In the genomic region with DNA sequence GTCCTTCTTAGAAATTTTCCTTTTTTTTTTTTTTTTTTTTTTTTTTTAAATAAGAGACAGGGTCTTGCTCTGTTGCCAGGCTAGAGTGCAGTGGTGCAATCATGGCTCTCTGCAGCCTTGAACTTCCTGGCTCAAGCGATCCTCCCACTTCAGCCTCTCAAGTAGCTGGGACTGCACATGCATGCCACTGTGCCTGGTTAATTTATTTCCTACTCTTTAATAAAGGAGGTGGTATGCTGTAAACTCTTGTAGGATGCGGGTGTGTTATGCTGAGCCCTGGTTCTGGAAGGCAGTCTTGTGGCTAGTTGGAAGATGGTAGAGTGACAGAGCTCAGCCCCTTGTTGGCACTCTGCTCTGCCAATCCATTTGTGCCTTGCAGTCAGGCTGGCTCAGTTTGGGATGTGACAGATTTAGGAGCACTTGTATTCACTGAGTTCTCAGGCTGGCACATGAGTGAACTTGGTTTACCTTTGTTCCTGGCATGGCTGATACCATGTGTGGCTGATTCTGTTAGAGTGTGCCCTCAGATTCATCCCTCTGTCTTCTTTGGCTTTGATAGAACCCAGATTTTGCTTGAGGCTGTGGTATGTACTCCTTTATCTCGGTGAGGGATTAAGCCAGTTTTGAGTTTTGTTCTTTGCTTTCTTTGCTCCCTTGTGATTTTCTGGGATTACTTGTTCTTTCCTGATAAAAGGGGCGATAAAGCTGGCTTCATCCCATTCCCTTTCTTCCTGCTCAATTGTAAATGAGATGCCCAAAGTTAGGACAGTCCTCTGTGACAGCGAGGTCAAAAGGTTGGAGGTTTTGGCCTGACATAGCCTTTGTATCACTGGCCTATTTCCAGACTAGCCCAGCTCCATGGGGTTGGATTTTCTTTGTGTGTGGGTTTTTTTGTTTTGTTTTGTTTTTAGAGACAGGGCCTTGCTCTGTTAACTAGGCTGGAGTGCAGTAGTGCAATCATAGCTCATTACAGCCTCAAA, we compare ENCODE assay signal across 8 cellular contexts.
DNase-seq lines count a peak whose midpoint lies in the region; ATAC-seq and TF ChIP-seq lines count a peak whose summit lies in the region.
"Not testable (repeated sequence)": the region's sequence is repeated elsewhere in the genome, so short reads cannot be mapped to it uniquely, and the experiment has no call there.

No MANE protein-coding gene starts in this region.

- H3K36me3 Mint-ChIP-seq in naive B cell; stimulated activated naive B cell treated with anti-CD40 and anti-IgM and Interleukin-4, amounts not matched to agents 10 μg/mL and 1 μg/mL and 100 μg/mL, for 72 hours: not testable (repeated sequence)

- H3K27ac ChIP-seq in Karpas-422 (ENCODE audit: low read length) (peak overlapping the region; percentile 88), OCI-LY7 (ENCODE audit: low read depth, low read length, poor library complexity, severe bottlenecking) (peak overlapping the region; percentile 85), left ventricle myocardium inferior (replicated peaks) (peak overlapping the region; percentile 54)
- H3K27ac ChIP-seq in liver (ENCODE audit: low read depth in 1 of 2, low read length in 2 of 2): not testable (repeated sequence)

- POLR2A ChIA-PET in OCI-LY7 (lab: Charles Lee): not testable (repeated sequence)

- H3K4me2 ChIP-seq in Karpas-422 (ENCODE audit: low read depth, low read length, poor library complexity, severe bottlenecking): not testable (repeated sequence)
- 0 out of 2 replicates have a peak overlapping the region, but pooled peaks have one; percentile 36 for H3K4me2 ChIP-seq in OCI-LY7 (ENCODE audit: low read length)

- H3K4me3 ChIP-seq in Karpas-422 (ENCODE audit: low read length); OCI-LY7 (ENCODE audit: low read depth, low read length, poor library complexity, severe bottlenecking); adipocyte (ENCODE audit: low read length); left ventricle myocardium inferior; liver (ENCODE audit: low read depth in 1 of 3, low read length in 3 of 3): not testable (repeated sequence)

- peaks cover 20 to 57% (median 30%) of the 10 kb centered on the region in 3 donors for H3K4me1 Mint-ChIP-seq in naive B cell
- H3K4me1 Mint-ChIP-seq in stimulated activated naive B cell treated with anti-CD40 and anti-IgM and Interleukin-4, amounts not matched to agents 10 μg/mL and 1 μg/mL and 100 μg/mL, for 72 hours: peaks cover 18 to 36% of the 10 kb centered on the region in 2 donors

- 0 out of 2 replicates have a peak overlapping the region, but pooled peaks have one; percentile 27 for H3K9ac ChIP-seq in Karpas-422 (ENCODE audit: low read length)
- not testable (repeated sequence) for H3K9ac ChIP-seq in adipocyte (ENCODE audit: low read length); liver (ENCODE audit: low read depth in 1 of 2, low read length in 2 of 2)

- not testable (repeated sequence) for H3K9me2 ChIP-seq in Karpas-422 (replicated peaks; ENCODE audit: insufficient read depth, low read length); OCI-LY7 (ENCODE audit: insufficient read depth, low read length)

- not testable (repeated sequence) for TF ChIP-seq CTCF in OCI-LY7 (conservative IDR thresholded peaks at IDR 0.05; ENCODE audit: low read length); left ventricle myocardium inferior (IDR thresholded peaks at IDR 0.05; ENCODE audit: borderline replicate concordance); liver (IDR thresholded peaks at IDR 0.05; ENCODE audit: low read depth, low read length, missing input control)

- peak; percentile 85 for ATAC-seq in Right ventricle myocardium inferior
- not testable (repeated sequence) for ATAC-seq in naive B cell (ENCODE audit: low read depth in 2 of 2); stimulated activated naive B cell treated with anti-CD40 and anti-IgM and Interleukin-4, amounts not matched to agents 10 μg/mL and 1 μg/mL and 100 μg/mL, for 72 hours (replicated peaks)

- intact Hi-C loops in OCI-LY7 (cut with micrococcal nuclease; ENCODE audit: unreplicated experiment); Right ventricle myocardium inferior (cut with DNase I); left ventricle myocardium inferior (cut with micrococcal nuclease): not testable (repeated sequence)

- H3K9me3 Mint-ChIP-seq in naive B cell; stimulated activated naive B cell treated with anti-CD40 and anti-IgM and Interleukin-4, amounts not matched to agents 10 μg/mL and 1 μg/mL and 100 μg/mL, for 72 hours: not testable (repeated sequence)

- H3K27me3 Mint-ChIP-seq in naive B cell; stimulated activated naive B cell treated with anti-CD40 and anti-IgM and Interleukin-4, amounts not matched to agents 10 μg/mL and 1 μg/mL and 100 μg/mL, for 72 hours: not testable (repeated sequence)

- H3K4me1 ChIP-seq in Karpas-422 (ENCODE audit: low read length) (peaks cover 23% of the 10 kb centered on the region), OCI-LY7 (ENCODE audit: insufficient read depth, low read length, poor library complexity, severe bottlenecking) (peaks cover 47% of the 10 kb centered on the region)
- H3K4me1 ChIP-seq in adipocyte (ENCODE audit: control insufficient read depth, insufficient read depth, low read length); left ventricle myocardium inferior; liver (ENCODE audit: control insufficient read depth in 4 of 4, insufficient read depth in 4 of 4, low read length in 3 of 4): not testable (repeated sequence)

- WGBS in liver: 80% methylated on average over 4 of the region's 5 CpGs

- not testable (repeated sequence) for H3K79me2 ChIP-seq in Karpas-422 (ENCODE audit: low read length); OCI-LY7 (ENCODE audit: insufficient read depth, low read depth, low read length)

- not testable (repeated sequence) for H3K9me3 ChIP-seq in Karpas-422 (ENCODE audit: low read length); OCI-LY7 (ENCODE audit: low read length); adipocyte (ENCODE audit: control insufficient read depth, low read length); left ventricle myocardium inferior (replicated peaks); liver (ENCODE audit: control insufficient read depth in 4 of 4, low read length in 3 of 4)

- DNase-seq in Karpas-422 (peak; percentile 40), adipocyte (ENCODE audit: low read depth) (peak; percentile 1)
- not testable (repeated sequence) for DNase-seq in OCI-LY7 (ENCODE audit: low spot score); Right ventricle myocardium inferior (ENCODE audit: missing footprints); left ventricle myocardium inferior; naive B cell; stimulated activated naive B cell treated with anti-CD40 and anti-IgM and Interleukin-4, amounts not matched to agents 10 μg/mL and 1 μg/mL and 100 μg/mL, for 72 hours

- not testable (repeated sequence) for H4K20me1 ChIP-seq in Karpas-422 (ENCODE audit: insufficient read depth, low read depth, low read length); OCI-LY7 (ENCODE audit: insufficient read depth, low read length)

- H3K27ac Mint-ChIP-seq in naive B cell: peak overlapping the region; percentile 41 to 95 (median 72)
- H3K27ac Mint-ChIP-seq in stimulated activated naive B cell treated with anti-CD40 and anti-IgM and Interleukin-4, amounts not matched to agents 10 μg/mL and 1 μg/mL and 100 μg/mL, for 72 hours: peak overlapping the region; percentile 25

- not testable (repeated sequence) for H3K27me3 ChIP-seq in Karpas-422 (ENCODE audit: low read length); adipocyte (replicated peaks; ENCODE audit: control insufficient read depth, insufficient read depth, low read length); left ventricle myocardium inferior (ENCODE audit: low read depth); liver (ENCODE audit: control insufficient read depth in 4 of 4, insufficient read depth in 4 of 4, low read length in 3 of 4)

- not testable (repeated sequence) for H2AFZ ChIP-seq in Karpas-422 (ENCODE audit: low read length); OCI-LY7 (ENCODE audit: low read length)

- not testable (repeated sequence) for H3K36me3 ChIP-seq in Karpas-422 (ENCODE audit: insufficient read depth, low read length); OCI-LY7 (ENCODE audit: insufficient read depth, low read length); adipocyte (ENCODE audit: control insufficient read depth, insufficient read depth, low read length, severe bottlenecking); left ventricle myocardium inferior; liver (ENCODE audit: control insufficient read depth in 4 of 4, insufficient read depth in 3 of 4, low read depth in 1 of 4, low read length in 3 of 4)

- H3K4me3 Mint-ChIP-seq in naive B cell: peak overlapping the region in 6 of 8 donors; percentile 35 to 70 (median 65)
- H3K4me3 Mint-ChIP-seq in stimulated activated naive B cell treated with anti-CD40 and anti-IgM and Interleukin-4, amounts not matched to agents 10 μg/mL and 1 μg/mL and 100 μg/mL, for 72 hours: not testable (repeated sequence)

- CTCF ChIA-PET in OCI-LY7 (lab: Charles Lee; ENCODE audit: unreplicated experiment): not testable (repeated sequence)

- BruUV-seq in OCI-LY7 (replicated peaks; lab: Mats Ljungman, UMichigan): not testable (repeated sequence)

- not testable (repeated sequence) for TF ChIP-seq RAD21 in liver (IDR thresholded peaks at IDR 0.05)

TF ChIP-seq in liver, 16 proteins besides CTCF, POLR2A, EP300 and RAD21:
- peak; percentile 5 to 18 for TF ChIP-seq RXRA (IDR thresholded peaks at IDR 0.05)
